Comparison of ENCODE assay signal across 1 cellular context in the genomic region with DNA sequence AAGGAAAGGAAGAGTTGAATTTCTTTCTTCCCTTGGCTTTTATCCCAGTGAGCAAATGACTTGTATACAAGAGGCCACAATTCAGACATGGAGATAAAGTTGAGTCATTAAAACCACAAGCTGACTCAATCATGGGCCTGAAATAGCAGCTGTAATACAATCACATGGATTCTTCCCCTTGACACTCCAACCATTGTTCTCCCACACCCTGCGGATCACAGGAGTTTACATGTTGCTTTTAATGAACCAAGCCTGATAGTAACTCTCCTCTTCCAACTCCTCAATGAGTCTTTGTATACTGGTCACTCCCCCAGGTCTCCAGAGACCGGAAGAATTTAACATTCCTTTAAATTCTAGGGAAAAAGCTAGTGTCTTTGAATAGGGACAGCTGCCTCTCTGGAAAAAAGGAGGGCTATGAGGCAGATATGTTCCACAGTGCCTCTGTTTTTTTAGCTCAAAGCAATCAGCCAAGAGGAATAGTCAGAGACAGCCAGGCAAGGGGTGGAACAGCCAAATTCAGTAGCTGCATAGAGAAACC.
TF ChIP-seq lines count a peak whose summit lies in the region.

No MANE protein-coding gene starts in this region.

TF ChIP-seq in IMR-90, 13 proteins besides CTCF, POLR2A, EP300 and RAD21:
- TF ChIP-seq NFE2L2 (IDR thresholded peaks at IDR 0.05; ENCODE audit: low read depth, low read length), result peak; percentile 68; the same call in 1 of the 2 replicates
- TF ChIP-seq, protein P1, sequence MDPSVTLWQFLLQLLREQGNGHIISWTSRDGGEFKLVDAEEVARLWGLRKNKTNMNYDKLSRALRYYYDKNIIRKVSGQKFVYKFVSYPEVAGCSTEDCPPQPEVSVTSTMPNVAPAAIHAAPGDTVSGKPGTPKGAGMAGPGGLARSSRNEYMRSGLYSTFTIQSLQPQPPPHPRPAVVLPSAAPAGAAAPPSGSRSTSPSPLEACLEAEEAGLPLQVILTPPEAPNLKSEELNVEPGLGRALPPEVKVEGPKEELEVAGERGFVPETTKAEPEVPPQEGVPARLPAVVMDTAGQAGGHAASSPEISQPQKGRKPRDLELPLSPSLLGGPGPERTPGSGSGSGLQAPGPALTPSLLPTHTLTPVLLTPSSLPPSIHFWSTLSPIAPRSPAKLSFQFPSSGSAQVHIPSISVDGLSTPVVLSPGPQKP (IDR thresholded peaks at IDR 0.05; ENCODE audit: borderline replicate concordance, low read depth, low read length), result no peak
- TF ChIP-seq CHD1 (IDR thresholded peaks at IDR 0.05; ENCODE audit: low read depth, low read length), result no peak
- TF ChIP-seq, protein P2, sequence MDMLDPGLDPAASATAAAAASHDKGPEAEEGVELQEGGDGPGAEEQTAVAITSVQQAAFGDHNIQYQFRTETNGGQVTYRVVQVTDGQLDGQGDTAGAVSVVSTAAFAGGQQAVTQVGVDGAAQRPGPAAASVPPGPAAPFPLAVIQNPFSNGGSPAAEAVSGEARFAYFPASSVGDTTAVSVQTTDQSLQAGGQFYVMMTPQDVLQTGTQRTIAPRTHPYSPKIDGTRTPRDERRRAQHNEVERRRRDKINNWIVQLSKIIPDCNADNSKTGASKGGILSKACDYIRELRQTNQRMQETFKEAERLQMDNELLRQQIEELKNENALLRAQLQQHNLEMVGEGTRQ (IDR thresholded peaks at IDR 0.05; ENCODE audit: low read depth, low read length), result no peak
- TF ChIP-seq FOS (IDR thresholded peaks at IDR 0.05; ENCODE audit: low read depth, low read length), result peak; percentile 99
- no peak; the same call in 1 of the 2 replicates for TF ChIP-seq MAZ (IDR thresholded peaks at IDR 0.05; ENCODE audit: borderline replicate concordance, low read depth, low read length)
- TF ChIP-seq RFX5 (IDR thresholded peaks at IDR 0.05; ENCODE audit: low read depth, low read length), result no peak
- TF ChIP-seq BHLHE40 (IDR thresholded peaks at IDR 0.05; ENCODE audit: low read depth, low read length), result peak; percentile 87
- TF ChIP-seq MXI1 (IDR thresholded peaks at IDR 0.05; ENCODE audit: borderline replicate concordance, low read depth, low read length), result 0 out of 2 replicates have a peak, but pooled peaks have one; percentile 41
- no peak for TF ChIP-seq SMC3 (IDR thresholded peaks at IDR 0.05; ENCODE audit: low read depth, low read length)
- no peak for TF ChIP-seq MAFK (IDR thresholded peaks at IDR 0.05; ENCODE audit: low read depth, low read length)
- peak; percentile 91 for TF ChIP-seq CEBPB (IDR thresholded peaks at IDR 0.05; ENCODE audit: low read depth, low read length)
- TF ChIP-seq RCOR1 (IDR thresholded peaks at IDR 0.05; ENCODE audit: insufficient replicate concordance, low read length), result no peak
